ENCODE assay signal across 8 cellular contexts in the genomic region with DNA sequence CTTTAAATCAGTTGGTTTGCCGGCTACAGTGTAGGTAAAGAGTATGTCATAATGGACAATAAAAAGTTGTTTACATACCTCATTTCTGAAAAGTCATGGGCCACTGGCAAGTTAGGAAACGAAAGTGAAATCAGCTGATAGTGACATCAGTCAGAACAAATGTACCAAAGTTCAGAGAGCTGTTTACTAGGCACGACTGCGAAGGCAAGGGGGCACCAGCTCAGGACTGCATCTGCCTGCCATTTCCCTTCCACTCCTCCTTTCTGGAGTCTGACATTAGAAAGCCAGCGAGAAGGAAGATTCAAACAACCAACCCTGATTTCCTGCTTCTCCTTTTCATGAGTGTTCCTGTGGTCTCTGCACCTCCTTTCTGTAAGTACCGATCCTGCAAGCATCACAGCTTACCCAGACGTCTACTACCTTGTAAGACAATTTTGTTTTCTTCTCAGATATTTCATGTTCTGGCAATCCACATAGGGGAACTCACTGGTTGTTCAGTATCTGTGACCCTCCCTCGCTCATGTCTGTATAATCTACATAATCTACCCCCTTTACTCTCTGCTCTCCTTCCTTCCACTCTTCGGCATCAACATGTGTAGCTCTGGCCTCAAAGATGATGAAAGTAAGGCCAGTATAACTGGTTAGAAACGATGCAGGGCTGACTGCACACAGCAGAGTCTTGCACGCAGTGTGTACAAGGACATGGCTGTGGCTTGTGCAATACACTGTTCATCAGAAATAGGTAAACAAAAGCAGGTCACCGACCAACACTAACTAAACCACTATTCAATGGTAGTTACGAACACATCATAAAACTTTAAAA. TPM values are rescaled to one million over a fixed set of nuclear protein-coding genes. Genes with fewer than 3 reads are reported as not detected.
DNase-seq lines count a peak whose midpoint lies in the region; ATAC-seq, FAIRE-seq and TF ChIP-seq lines count a peak whose summit lies in the region.

A gene (plus strand): TSS at position 174 of the 823 bp plus-strand sequence. CDS start 16,370 bp downstream, outside the sequence.

- intact Hi-C loops in ascending aorta (cut with DNase I): loop anchor here (1.0 to 5.0 kb wide), 3 partner anchors 22 to 161 kb away; a partner anchor contains a TSS

- dilution Hi-C loops in keratinocyte (cut with MboI; ENCODE audit: extremely low pct_ligation_motif_present, low sequenced_read_pairs): no loop called here

- peak in 1 of 2 experiments; percentile 77 for DNase-seq in SJSA1 (ENCODE audit: low read depth in 1 of 2, low spot score in 2 of 2)
- no peak for DNase-seq in ascending aorta (ENCODE audit: low spot score in 2 of 2)
- no peak for DNase-seq in keratinocyte (ENCODE audit: low read depth, low spot score)
- peak; percentile 43 to 82 (median 64) for DNase-seq in stimulated activated naive CD4-positive, alpha-beta T cell (lab: John Stamatoyannopoulos, UW)
- DNase-seq in NCI-H1436 (lab: John Stamatoyannopoulos, UW): no peak

- peak within 1 kb of the TSS; percentile 24 for H3K4me2 ChIP-seq in keratinocyte (ENCODE audit: control insufficient read depth, extremely low read depth, insufficient read depth, low read depth, low read length)

- ATAC-seq in GM18520 (IDR thresholded peaks at IDR 0.05; ENCODE audit: unreplicated experiment): peak; percentile 67
- peak; percentile 82 for ATAC-seq in HG03025 (IDR thresholded peaks at IDR 0.05; ENCODE audit: low FRiP score, unreplicated experiment)

- H3K27me3 ChIP-seq in SJSA1 (replicated peaks) (no peaks in the 10 kb centered on the region), ascending aorta (no peaks in the 10 kb centered on the region), keratinocyte (ENCODE audit: control insufficient read depth, extremely low read depth, insufficient read depth, low read length) (peaks cover 6% of the 10 kb centered on the region)

- H3K36me3 ChIP-seq in SJSA1: no peaks in the 10 kb centered on the region
- no peaks in the 10 kb centered on the region for H3K36me3 ChIP-seq in ascending aorta
- no peaks in the 10 kb centered on the region for H3K36me3 ChIP-seq in keratinocyte (ENCODE audit: control insufficient read depth in 2 of 2, extremely low read depth in 1 of 2, insufficient read depth in 2 of 2, low read length in 2 of 2)

- H4K20me1 ChIP-seq in keratinocyte (ENCODE audit: control insufficient read depth, extremely low read depth, insufficient read depth, low read length): no peaks in the 10 kb centered on the region

- H3K27ac ChIP-seq in 22Rv1 (peak within 1 kb of the TSS; percentile 50), SJSA1 (peak within 1 kb of the TSS; percentile 76), ascending aorta (peak within 1 kb of the TSS; percentile 94), keratinocyte (ENCODE audit: control insufficient read depth, insufficient read depth, low read length) (no peak within 1 kb of the TSS)

- no peak for FAIRE-seq in keratinocyte (lab: Jason Lieb, UNC)

- no peak within 1 kb of the TSS for H3K9ac ChIP-seq in keratinocyte (ENCODE audit: control insufficient read depth, extremely low read depth, insufficient read depth, low read length)

- H2AFZ ChIP-seq in keratinocyte (ENCODE audit: control insufficient read depth, low read length): peak within 1 kb of the TSS; percentile 51

- no peaks in the 10 kb centered on the region for H3K9me1 ChIP-seq in keratinocyte (ENCODE audit: control insufficient read depth, extremely low read depth, insufficient read depth, low read length)

- H3K4me3 ChIP-seq in SJSA1 (peak within 1 kb of the TSS; percentile 40), ascending aorta (peak within 1 kb of the TSS; percentile 63 to 65), keratinocyte (ENCODE audit: control insufficient read depth in 2 of 3, extremely low read depth in 1 of 3, insufficient read depth in 2 of 3, low read depth in 1 of 3, low read length in 3 of 3) (no peak within 1 kb of the TSS)

- H3K9me3 ChIP-seq in SJSA1 (replicated peaks) (no peaks in the 10 kb centered on the region), ascending aorta (no peaks in the 10 kb centered on the region), keratinocyte (ENCODE audit: control insufficient read depth, low read depth, low read length) (no peaks in the 10 kb centered on the region)

- H3K4me1 ChIP-seq in SJSA1 (replicated peaks): peaks cover 20% of the 10 kb centered on the region
- H3K4me1 ChIP-seq in ascending aorta: peaks cover 4 to 24% of the 10 kb centered on the region in 2 donors
- H3K4me1 ChIP-seq in keratinocyte (ENCODE audit: control insufficient read depth, extremely low read depth, insufficient read depth, low read length): no peaks in the 10 kb centered on the region

- TF ChIP-seq CTCF in 22Rv1 (IDR thresholded peaks at IDR 0.05) (no peak), ascending aorta (IDR thresholded peaks at IDR 0.05) (peak in 1 of 3 experiments; percentile 7), keratinocyte (optimal IDR thresholded peaks at IDR 0.05 in 1 of 3, IDR thresholded peaks at IDR 0.05 in 1 of 3, conservative IDR thresholded peaks at IDR 0.05 in 1 of 3; ENCODE audit: extremely low read depth in 1 of 3, insufficient read depth in 2 of 3, low read length in 3 of 3) (no peak)

- H3K79me2 ChIP-seq in keratinocyte (ENCODE audit: control insufficient read depth, insufficient read depth, low read length): no peaks in the 10 kb centered on the region

RNA-seq across cellular contexts. Expression of the gene that starts here (rescaled TPM):
- 1.1 and 2.2 TPM in 2 replicates for total RNA-seq in SJSA1 (2014; rRNA removed; shearing (Covaris generic))
- total RNA-seq in ascending aorta: 26.9 TPM
- 0.17 to 0.48 TPM (median 0.45 TPM) in 3 replicates for polyA plus RNA-seq in keratinocyte
- 0.12 TPM for polyA plus RNA-seq in keratinocyte (2011; ENCODE audit: low read depth)
- 0.22 and 0.27 TPM in 2 replicates for polyA plus RNA-seq in keratinocyte (2011; cell fraction: cytosol; rRNA removed)
- polyA plus RNA-seq in keratinocyte (2011; cell fraction: nucleus; rRNA removed): 0.99 and 1.0 TPM in 2 replicates
- polyA plus RNA-seq in keratinocyte (2012; ENCODE audit: low replicate concordance): 4.1 and 9.3 TPM in 2 replicates
- 0.20 to 0.54 TPM in 2 of 3 replicates, not detected in the other for polyA minus RNA-seq in keratinocyte
- polyA minus RNA-seq in keratinocyte (2011; cell fraction: cytosol; rRNA and poly(A)+ RNA removed): not detected
- polyA minus RNA-seq in keratinocyte (2011; cell fraction: nucleus; rRNA and poly(A)+ RNA removed): 0.63 and 1.2 TPM in 2 replicates

Comparison
In these comparisons a context has a peak if more than half of its experiments do, and no peak if none do; other contexts are left out.
1. DNase-seq: peak in stimulated activated naive CD4-positive, alpha-beta T cell (6 of 6); none in ascending aorta (0 of 2), keratinocyte (single experiment) and NCI-H1436 (single experiment).
2. H3K4me3 ChIP-seq: peak in SJSA1 (single experiment) and ascending aorta (2 of 2); none in keratinocyte (0 of 3).